Comparison of ENCODE assay signal across 23 cellular contexts in the genomic region with DNA sequence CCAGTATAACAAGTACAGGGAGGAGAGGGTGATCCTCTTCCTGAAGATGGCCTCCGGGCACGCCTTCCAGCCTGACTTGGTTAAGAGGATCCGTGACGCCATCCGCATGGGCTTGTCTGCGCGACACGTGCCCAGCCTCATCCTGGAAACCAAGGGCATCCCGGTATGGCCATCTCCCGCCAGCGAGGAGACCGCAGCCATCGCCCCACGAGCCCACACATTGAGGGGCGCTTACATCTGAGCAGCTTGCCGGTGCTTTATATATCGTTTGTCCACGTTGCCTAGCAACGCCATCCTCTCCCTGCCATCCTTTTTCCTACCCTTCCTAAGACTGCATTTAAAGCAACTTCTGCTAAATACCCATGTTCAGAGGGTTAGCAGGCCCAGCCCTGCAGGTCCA. TPM values are rescaled to one million over a fixed set of nuclear protein-coding genes. Genes with fewer than 3 reads are reported as not detected.
"Had no signal": no experiment of that assay in that cellular context is flagged by ENCODE, and none has a peak within 500 bp of the region (broad histone marks: within the 10 kb centered on the region; RNA-seq: fewer than 3 reads in every experiment).

No MANE protein-coding gene starts in this region.

- H2AFZ ChIP-seq: hepatocyte, neural progenitor cell had no signal

- H3K27ac Mint-ChIP-seq: memory B cell, natural killer cell, type B pancreatic cell had no signal

- H3K79me2 ChIP-seq: hepatocyte had no signal

- H3K4me1 ChIP-seq: gastroesophageal sphincter, heart left ventricle, prostate gland, right atrium auricular region, testis, tibial artery had no signal

- H3K36me3 Mint-ChIP-seq: natural killer cell had no signal

- DNase-seq: cortex of kidney; effector CD4-positive, alpha-beta T cell; kidney; natural killer cell; nucleus accumbens; stimulated activated CD4-positive, alpha-beta T cell treated with anti-CD3 and anti-CD28 coated beads, Interleukin-12 subunit alpha, Interleukin-12 subunit beta, amount 100 ng/mL, for 4 hours; stimulated activated CD4-positive, alpha-beta T cell treated with anti-CD3 and anti-CD28 coated beads, Interleukin-1b, Interleukin-23, amount 100 ng/mL, for 48 hours; stimulated activated CD4-positive, alpha-beta T cell treated with anti-CD3 and anti-CD28 coated beads, Interleukin-4, amount 100 ng/mL, for 1 hour; stimulated activated CD8-positive, alpha-beta memory T cell treated with anti-CD3 and anti-CD28 coated beads, Interleukin-4, amount 100 ng/mL, for 48 hours; stimulated activated naive CD4-positive, alpha-beta T cell; stimulated activated naive CD8-positive, alpha-beta T cell treated with anti-CD3 and anti-CD28 coated beads, Interleukin-15, amount 100 ng/mL, for 72 hours; testis; tibial artery had no signal

- H3K4me2 ChIP-seq: hepatocyte, neural progenitor cell, smooth muscle cell had no signal

- H3K36me3 ChIP-seq: neural progenitor cell, prostate gland, right atrium auricular region had no signal

- H3K27me3 ChIP-seq: gastroesophageal sphincter, heart left ventricle, hepatocyte, neural progenitor cell, right atrium auricular region, testis, tibial artery had no signal

- H3K27ac ChIP-seq: gastroesophageal sphincter, heart left ventricle, hepatocyte, neural progenitor cell, prostate gland, right atrium auricular region, testis, tibial artery had no signal

- H3K9me3 Mint-ChIP-seq: memory B cell; natural killer cell; neural progenitor cell; stimulated activated naive CD8-positive, alpha-beta T cell treated with anti-CD3 and anti-CD28 coated beads, Interleukin-15, amount 100 ng/mL, for 72 hours; type B pancreatic cell had no signal

- H3K4me3 Mint-ChIP-seq: memory B cell; natural killer cell; neural progenitor cell; stimulated activated naive CD8-positive, alpha-beta T cell treated with anti-CD3 and anti-CD28 coated beads, Interleukin-15, amount 100 ng/mL, for 72 hours; type B pancreatic cell had no signal

- H3K9me3 ChIP-seq: gastroesophageal sphincter, heart left ventricle, prostate gland, right atrium auricular region, testis, tibial artery had no signal

- H3K4me1 Mint-ChIP-seq: memory B cell; natural killer cell; stimulated activated naive CD8-positive, alpha-beta T cell treated with anti-CD3 and anti-CD28 coated beads, Interleukin-15, amount 100 ng/mL, for 72 hours had no signal

- H3K9ac ChIP-seq: neural progenitor cell had no signal

- H3K4me3 ChIP-seq: gastroesophageal sphincter, heart left ventricle, hepatocyte, lung, neural progenitor cell, prostate gland, right atrium auricular region, smooth muscle cell, testis, tibial artery had no signal

- H3K27me3 Mint-ChIP-seq: memory B cell; stimulated activated naive CD8-positive, alpha-beta T cell treated with anti-CD3 and anti-CD28 coated beads, Interleukin-15, amount 100 ng/mL, for 72 hours; type B pancreatic cell had no signal

RNA-seq across cellular contexts. Expression of gene TMEM132B, which starts 49.5 kb away (rescaled TPM):
- total RNA-seq: natural killer cell, smooth muscle cell had no signal
